ENCODE assay signal across 8 cellular contexts in the genomic region with DNA sequence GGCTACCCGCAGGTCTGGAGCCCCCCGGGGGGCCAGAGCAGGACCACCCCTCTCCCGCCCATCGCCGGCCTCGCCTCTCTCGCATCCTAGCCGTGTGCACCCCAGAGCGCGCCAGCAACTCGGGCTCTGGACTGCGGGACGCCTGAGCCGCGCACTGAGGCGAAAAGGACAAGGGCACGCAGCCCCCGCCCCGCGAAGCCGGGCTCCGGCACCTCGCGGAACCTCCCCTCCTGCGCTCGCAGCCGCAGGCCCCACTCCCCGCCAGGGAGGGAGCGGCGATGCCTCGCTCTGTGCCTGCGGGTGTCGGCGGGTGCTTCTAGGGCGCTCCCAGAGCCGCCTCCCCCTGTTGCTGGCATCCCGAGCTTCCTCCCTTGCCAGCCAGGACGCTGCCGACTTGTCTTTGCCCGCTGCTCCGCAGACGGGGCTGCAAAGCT. TPM values are rescaled to one million over a fixed set of nuclear protein-coding genes. Genes with fewer than 3 reads are reported as not detected.
DNase-seq lines count a peak whose midpoint lies in the region; ATAC-seq and TF ChIP-seq lines count a peak whose summit lies in the region.

A gene (plus strand): TSS at position 104 of the 434 bp plus-strand sequence. CDS start 907 bp downstream, outside the sequence.

- H3K9me3 ChIP-seq in NT2/D1 (ENCODE audit: insufficient read depth, low read length) (no peaks in the 10 kb centered on the region), lower lobe of right lung (no peaks in the 10 kb centered on the region), thymus (ENCODE audit: control insufficient read depth) (no peaks in the 10 kb centered on the region)

- peaks cover 14% of the 10 kb centered on the region for H3K27me3 ChIP-seq in NT2/D1 (ENCODE audit: insufficient read depth, insufficient read length)
- H3K27me3 ChIP-seq in lower lobe of right lung (ENCODE audit: low read depth) = peaks cover 8% of the 10 kb centered on the region
- H3K27me3 ChIP-seq in thymus (ENCODE audit: control insufficient read depth, insufficient read depth) = peaks cover 9% of the 10 kb centered on the region

- DNase-seq in C1 segment of cervical spinal cord (lab: John Stamatoyannopoulos, UW) (peak in 9 of 14 donors; percentile 63 to 91 (median 81)), NT2/D1 (ENCODE audit: low read depth, low spot score) (no peak), choroid plexus epithelial cell (ENCODE audit: low read depth) (no peak), lower lobe of right lung (peak; percentile 56), inferior parietal cortex (ENCODE audit: extremely low spot score) (no peak)

- WGBS in thymus = under 1% methylated on average over 42 of the region's 42 CpGs

- no peak for TF ChIP-seq CTCF in choroid plexus epithelial cell (conservative IDR thresholded peaks at IDR 0.05; ENCODE audit: low read depth, low read length)
- no peak for TF ChIP-seq CTCF in lower lobe of right lung (IDR thresholded peaks at IDR 0.05)

- H3K4me1 ChIP-seq in NT2/D1 (ENCODE audit: insufficient read depth, insufficient read length) = no peaks in the 10 kb centered on the region
- H3K4me1 ChIP-seq in lower lobe of right lung = peaks cover 18% of the 10 kb centered on the region
- H3K4me1 ChIP-seq in thymus (ENCODE audit: control insufficient read depth, insufficient read depth, low read length) = peaks cover 11% of the 10 kb centered on the region

- peak; percentile 16 for ATAC-seq in HG02970 (IDR thresholded peaks at IDR 0.05; ENCODE audit: low FRiP score, unreplicated experiment)
- peak; percentile 56 to 78 for ATAC-seq in lower lobe of right lung

- H3K4me3 ChIP-seq in NT2/D1 (ENCODE audit: insufficient read length, low read depth) = peak within 1 kb of the TSS; percentile 75
- peak within 1 kb of the TSS; percentile 71 for H3K4me3 ChIP-seq in choroid plexus epithelial cell (ENCODE audit: low read depth, low read length)
- H3K4me3 ChIP-seq in lower lobe of right lung = peak within 1 kb of the TSS; percentile 69
- peak within 1 kb of the TSS; percentile 53 for H3K4me3 ChIP-seq in thymus (ENCODE audit: low read length)

- peak within 1 kb of the TSS; percentile 86 for H3K27ac ChIP-seq in lower lobe of right lung
- H3K27ac ChIP-seq in thymus (ENCODE audit: low read depth) = peak within 1 kb of the TSS; percentile 58

- H3K9ac ChIP-seq in NT2/D1 (ENCODE audit: insufficient read length, low read depth) = peak within 1 kb of the TSS; percentile 89

- H3K36me3 ChIP-seq in NT2/D1 (ENCODE audit: insufficient read depth, insufficient read length, low read length) = no peaks in the 10 kb centered on the region
- H3K36me3 ChIP-seq in lower lobe of right lung = no peaks in the 10 kb centered on the region
- H3K36me3 ChIP-seq in thymus (ENCODE audit: control insufficient read depth, insufficient read depth) = no peaks in the 10 kb centered on the region

- intact Hi-C loops in lower lobe of right lung (cut with DNase I) = no loop called here

- peak; percentile 63 for TF ChIP-seq POLR2A in GM18526 (IDR thresholded peaks at IDR 0.05; ENCODE audit: extremely low read depth, insufficient read length)

RNA-seq across cellular contexts. Expression of the gene that starts here (rescaled TPM):
- 8.0 TPM for total RNA-seq in lower lobe of right lung
- 2.6 TPM for polyA plus RNA-seq in thymus

Comparison
In these comparisons a context has a peak if more than half of its experiments do, and no peak if none do; other contexts are left out.
1. DNase-seq: peak in C1 segment of cervical spinal cord (9 of 14) and lower lobe of right lung (single experiment); none in NT2/D1 (single experiment), choroid plexus epithelial cell (single experiment) and inferior parietal cortex (single experiment).
2. Peak in every context shown above with its lines, with median percentiles within 50 percentile points of each other: H3K4me3 ChIP-seq.